8 cellular contexts compared by ENCODE assay signal in genomic region chr2:239222346-239223028, GRCh38.
DNase-seq lines count a peak whose midpoint lies in the region; ATAC-seq and TF ChIP-seq lines count a peak whose summit lies in the region.

No MANE protein-coding gene starts in this region.

- H3K4me1 ChIP-seq in colonic mucosa (peaks cover 10% of the 10 kb centered on the region), mucosa of descending colon (ENCODE audit: low read depth) (peaks cover 34% of the 10 kb centered on the region), OCI-LY7 (ENCODE audit: insufficient read depth, low read length, poor library complexity, severe bottlenecking) (no peaks in the 10 kb centered on the region)

- peak; percentile 26 for TF ChIP-seq POLR2A in NB4 (IDR thresholded peaks at IDR 0.05; ENCODE audit: extremely low read depth, insufficient read length)

- no peaks in the 10 kb centered on the region for H3K36me3 Mint-ChIP-seq in naive thymus-derived CD8-positive, alpha-beta T cell

- no peaks in the 10 kb centered on the region for H3K79me2 ChIP-seq in OCI-LY7 (ENCODE audit: insufficient read depth, low read depth, low read length)

- BruUV-seq in OCI-LY7 (replicated peaks; lab: Mats Ljungman, UMichigan), result no TSS peak

- H3K27me3 Mint-ChIP-seq in naive thymus-derived CD8-positive, alpha-beta T cell, result no peaks in the 10 kb centered on the region

- TF ChIP-seq CTCF in AG10803 (conservative IDR thresholded peaks at IDR 0.05; ENCODE audit: low read length), result no peak
- TF ChIP-seq CTCF in NB4 (IDR thresholded peaks at IDR 0.05; ENCODE audit: low read depth, low read length), result no peak
- no peak for TF ChIP-seq CTCF in colonic mucosa (IDR thresholded peaks at IDR 0.05)
- no peak for TF ChIP-seq CTCF in mucosa of descending colon (IDR thresholded peaks at IDR 0.05)
- no peak for TF ChIP-seq CTCF in OCI-LY7 (conservative IDR thresholded peaks at IDR 0.05; ENCODE audit: low read length)

- CTCF ChIA-PET in OCI-LY7 (lab: Charles Lee; ENCODE audit: unreplicated experiment), result no interaction called here

- H3K36me3 ChIP-seq in colonic mucosa, result no peaks in the 10 kb centered on the region
- H3K36me3 ChIP-seq in mucosa of descending colon (ENCODE audit: low read depth), result no peaks in the 10 kb centered on the region
- no peaks in the 10 kb centered on the region for H3K36me3 ChIP-seq in OCI-LY7 (ENCODE audit: insufficient read depth, low read length)

- intact Hi-C loops in colonic mucosa (cut with DNase I) (no loop called here), mucosa of descending colon (cut with DNase I, micrococcal nuclease) (no loop called here), OCI-LY7 (cut with micrococcal nuclease; ENCODE audit: unreplicated experiment) (no loop called here)

- POLR2A ChIA-PET in naive thymus-derived CD8-positive, alpha-beta T cell (lab: Charles Lee), result interaction anchor here (0.7 to 2.7 kb wide), 7 partner anchors 9 to 219 kb away, joined by 3 to 9 read pairs (median 3); no protein-coding TSS in a partner anchor
- POLR2A ChIA-PET in OCI-LY7 (lab: Charles Lee), result interaction anchor here (0.7 to 1.0 kb wide), 2 partner anchors 41 to 246 kb away, joined by 3 to 4 read pairs; no protein-coding TSS in a partner anchor

- ATAC-seq in naive thymus-derived CD8-positive, alpha-beta T cell, result peak; percentile 66 to 72
- ATAC-seq in mucosa of descending colon, result no peak

- H3K4me3 Mint-ChIP-seq in naive thymus-derived CD8-positive, alpha-beta T cell, result peak overlapping the region; percentile 59 to 86 (median 74)

- H3K9me3 ChIP-seq in colonic mucosa (no peaks in the 10 kb centered on the region), mucosa of descending colon (no peaks in the 10 kb centered on the region), OCI-LY7 (ENCODE audit: low read length) (no peaks in the 10 kb centered on the region)

- DNase-seq in AG10803 (ENCODE audit: low read depth), result peak; percentile 86
- DNase-seq in NB4 (ENCODE audit: low read depth), result peak; percentile 83
- no peak for DNase-seq in colonic mucosa
- peak in 3 of 10 donors; percentile 5 to 43 (median 40) for DNase-seq in naive thymus-derived CD8-positive, alpha-beta T cell
- no peak for DNase-seq in mucosa of descending colon
- DNase-seq in RKO (ENCODE audit: low spot score), result no peak
- DNase-seq in OCI-LY7 (ENCODE audit: low spot score), result no peak
- DNase-seq in NCI-H82 (lab: John Stamatoyannopoulos, UW), result no peak

- peaks cover 37 to 87% (median 77%) of the 10 kb centered on the region in 4 donors for H3K4me1 Mint-ChIP-seq in naive thymus-derived CD8-positive, alpha-beta T cell

- H3K27me3 ChIP-seq in colonic mucosa, result no peaks in the 10 kb centered on the region

- H3K4me3 ChIP-seq in AG10803 (ENCODE audit: low read length) (peak overlapping the region; percentile 54), NB4 (ENCODE audit: low read depth, low read length) (peak overlapping the region; percentile 63), colonic mucosa (no peak overlapping the region), mucosa of descending colon (no peak overlapping the region), OCI-LY7 (ENCODE audit: low read depth, low read length, poor library complexity, severe bottlenecking) (no peak overlapping the region)

- H3K4me2 ChIP-seq in OCI-LY7 (ENCODE audit: low read length), result no peak overlapping the region

- H3K27ac Mint-ChIP-seq in naive thymus-derived CD8-positive, alpha-beta T cell, result peak overlapping the region; percentile 81 to 94 (median 88)

- H4K20me1 ChIP-seq in OCI-LY7 (ENCODE audit: insufficient read depth, low read length), result no peaks in the 10 kb centered on the region; the same call in 1 of the 2 replicates

- H3K9me2 ChIP-seq in OCI-LY7 (ENCODE audit: insufficient read depth, low read length), result no peaks in the 10 kb centered on the region

- no peak overlapping the region for H2AFZ ChIP-seq in OCI-LY7 (ENCODE audit: low read length)

- no peak overlapping the region for H3K9ac ChIP-seq in colonic mucosa (ENCODE audit: low read depth in 2 of 2, low read length in 2 of 2)

- H3K27ac ChIP-seq in colonic mucosa (peak overlapping the region; percentile 64), OCI-LY7 (ENCODE audit: low read depth, low read length, poor library complexity, severe bottlenecking) (no peak overlapping the region)

- H3K9me3 Mint-ChIP-seq in naive thymus-derived CD8-positive, alpha-beta T cell, result peaks cover 0 to under 1% (median 0%) of the 10 kb centered on the region in 9 donors

Comparison
In these comparisons a context has a peak if more than half of its experiments do, and no peak if none do; other contexts are left out.
1. DNase-seq: peak in AG10803 (single experiment) and NB4 (single experiment); none in colonic mucosa (single experiment), mucosa of descending colon (0 of 3), RKO (single experiment), OCI-LY7 (single experiment) and NCI-H82 (single experiment).
2. H3K4me3 ChIP-seq: peak in AG10803 (single experiment) and NB4 (single experiment); none in colonic mucosa (single experiment), mucosa of descending colon (single experiment) and OCI-LY7 (single experiment).